ENCODE assay signal across 15 cellular contexts in genomic region chr3:178684881-178685590, GRCh38.
DNase-seq lines count a peak whose midpoint lies in the region; ATAC-seq, FAIRE-seq and TF ChIP-seq lines count a peak whose summit lies in the region.
"Had no signal": no experiment of that assay in that cellular context is flagged by ENCODE, and none has a peak within 500 bp of the region (broad histone marks: within the 10 kb centered on the region; RNA-seq: fewer than 3 reads in every experiment).

No MANE protein-coding gene starts in this region.

- H3K27ac ChIP-seq in DND-41 (ENCODE audit: low read length) (no peak overlapping the region), K562 (ENCODE audit: extremely low read depth, low read depth, low read length) (no peak overlapping the region)
- H3K27ac ChIP-seq: BLaER1 treated with 17β-estradiol and CSF1 and Interleukin-3, amounts not matched to agents 10 nM and 100 nM; dorsolateral prefrontal cortex had no signal

- H3K9me1 ChIP-seq in K562 (ENCODE audit: control insufficient read depth, insufficient read depth, low read length), result no peaks in the 10 kb centered on the region

- H3K36me3 ChIP-seq in DND-41 (ENCODE audit: insufficient read depth, low read length), result no peaks in the 10 kb centered on the region
- no peaks in the 10 kb centered on the region for H3K36me3 ChIP-seq in K562 (ENCODE audit: control insufficient read depth, insufficient read depth, low read length)
- H3K36me3 ChIP-seq: BLaER1 treated with 17β-estradiol and CSF1 and Interleukin-3, amounts not matched to agents 10 nM and 100 nM had no signal

- DNase-seq in DND-41 (peak; percentile 43), HT1080 (ENCODE audit: low read depth) (peak; percentile 41), K562 (ENCODE audit: extremely low read depth in 1 of 4, low spot score in 3 of 4) (peak in 2 of 4 experiments; percentile 9 to 23), NCI-H524 treated with DMSO at 0.1 percent for 48 hours (lab: John Stamatoyannopoulos, UW) (no peak), NCI-H510A treated with DMSO at 0.1 percent for 48 hours (lab: John Stamatoyannopoulos, UW) (no peak), NCI-H226 (no peak)
- DNase-seq: dorsolateral prefrontal cortex, GF-D8, naive B cell, right cardiac atrium, SHP77 had no signal

- no peak for TF ChIP-seq CTCF in DND-41 (IDR thresholded peaks at IDR 0.05; ENCODE audit: borderline replicate concordance, extremely low read depth, low read length, poor library complexity, severe bottlenecking)
- no peak for TF ChIP-seq CTCF in K562 (IDR thresholded peaks at IDR 0.05 in 2 of 3, conservative IDR thresholded peaks at IDR 0.05 in 1 of 3; ENCODE audit: insufficient read depth in 2 of 3, low read depth in 1 of 3, low read length in 3 of 3)

- intact Hi-C loops in K562 (cut with micrococcal nuclease), result no loop called here

- H2AFZ ChIP-seq in DND-41 (ENCODE audit: low read depth, low read length) (no peak overlapping the region), K562 (ENCODE audit: low read depth, low read length) (no peak overlapping the region)

- H3K4me1 ChIP-seq in DND-41 (ENCODE audit: insufficient read depth, low read length) (no peaks in the 10 kb centered on the region), K562 (replicated peaks in 1 of 2; ENCODE audit: control insufficient read depth in 2 of 2, insufficient read depth in 2 of 2, low read length in 2 of 2) (no peaks in the 10 kb centered on the region)

- H3K9ac ChIP-seq in DND-41 (ENCODE audit: low read depth, low read length) (no peak overlapping the region), K562 (ENCODE audit: insufficient read depth in 1 of 2, low read depth in 2 of 2, low read length in 2 of 2) (no peak overlapping the region)
- H3K9ac ChIP-seq: BLaER1 treated with 17β-estradiol and CSF1 and Interleukin-3, amounts not matched to agents 10 nM and 100 nM had no signal

- H3K4me3 ChIP-seq in DND-41 (ENCODE audit: low read depth in 1 of 2, low read length in 2 of 2) (no peak overlapping the region), K562 (no peak overlapping the region)
- H3K4me3 ChIP-seq: BLaER1 treated with 17β-estradiol and CSF1 and Interleukin-3, amounts not matched to agents 10 nM and 100 nM; dorsolateral prefrontal cortex had no signal

- no TSS peak for BruUV-seq in K562 (replicated peaks; lab: Mats Ljungman, UMichigan)

- TF ChIP-seq POLR2A in K562 (conservative IDR thresholded peaks at IDR 0.05), result no peak

- TF ChIP-seq EP300 in K562 (IDR thresholded peaks at IDR 0.05; ENCODE audit: low read length), result no peak

- in situ Hi-C loops in K562 (cut with MboI), result no loop called here

- FAIRE-seq in K562 (lab: Jason Lieb, UNC), result no peak
- FAIRE-seq: astrocyte had no signal

- POLR2A ChIA-PET in K562 (lab: Yijun Ruan, JAX), result interaction anchor here (1.2 kb wide), 1 partner anchor 23 kb away, joined by 3 read pairs; no protein-coding TSS in a partner anchor

- H4K20me1 ChIP-seq in DND-41 (ENCODE audit: insufficient read depth, low read length) (no peaks in the 10 kb centered on the region), K562 (replicated peaks; ENCODE audit: control insufficient read depth, insufficient read depth, low read length) (no peaks in the 10 kb centered on the region)
- H4K20me1 ChIP-seq: BLaER1 treated with 17β-estradiol and CSF1 and Interleukin-3, amounts not matched to agents 10 nM and 100 nM had no signal

- ATAC-seq in DND-41 (ENCODE audit: insufficient read depth, low read depth), result peak; percentile 68
- peak; percentile 87 for ATAC-seq in GM19438 (IDR thresholded peaks at IDR 0.05; ENCODE audit: low read depth, unreplicated experiment)
- peak; percentile 61; the same call in 1 of the 3 replicates for ATAC-seq in K562
- ATAC-seq in HG02623 (IDR thresholded peaks at IDR 0.05; ENCODE audit: unreplicated experiment), result no peak
- ATAC-seq: right cardiac atrium had no signal

- H3K4me2 ChIP-seq in DND-41 (ENCODE audit: insufficient read depth, low read length) (no peak overlapping the region), K562 (ENCODE audit: insufficient read depth, low read length) (no peak overlapping the region)
- H3K4me2 ChIP-seq: BLaER1 treated with 17β-estradiol and CSF1 and Interleukin-3, amounts not matched to agents 10 nM and 100 nM had no signal

- H3K9me3 ChIP-seq in DND-41 (ENCODE audit: insufficient read depth, low read length, severe bottlenecking) (no peaks in the 10 kb centered on the region), K562 (replicated peaks; ENCODE audit: control insufficient read depth, insufficient read depth, low read depth, low read length) (no peaks in the 10 kb centered on the region)

- H3K79me2 ChIP-seq in DND-41 (ENCODE audit: insufficient read depth, low read length), result no peaks in the 10 kb centered on the region
- H3K79me2 ChIP-seq in K562 (ENCODE audit: control insufficient read depth, insufficient read depth, low read length), result no peaks in the 10 kb centered on the region

- H3K27me3 ChIP-seq in DND-41 (ENCODE audit: insufficient read depth, low read length, poor library complexity) (no peaks in the 10 kb centered on the region), K562 (ENCODE audit: control insufficient read depth in 2 of 2, insufficient read depth in 2 of 2, low read length in 2 of 2) (no peaks in the 10 kb centered on the region)
- H3K27me3 ChIP-seq: BLaER1 treated with 17β-estradiol and CSF1 and Interleukin-3, amounts not matched to agents 10 nM and 100 nM; dorsolateral prefrontal cortex had no signal

- TF ChIP-seq RAD21 in K562 (CRISPR knock-in tag; conservative IDR thresholded peaks at IDR 0.05 in 1 of 2, IDR thresholded peaks at IDR 0.05 in 1 of 2), result no peak

- WGBS in K562 (ENCODE audit: insufficient coverage, low coverage, missing lambda C conversion rate), result 0% methylated on average over 1 of the region's 1 CpG

- CTCF ChIA-PET in K562 (lab: Yijun Ruan, JAX; ENCODE audit: low intra/inter-chr PET ratio), result no interaction called here

TF ChIP-seq in K562, 482 proteins besides CTCF, POLR2A, EP300 and RAD21 (continues in another document):
- TF ChIP-seq ZNF217 (CRISPR knock-in tag; IDR thresholded peaks at IDR 0.05), result no peak
- no peak for TF ChIP-seq SMARCB1 (IDR thresholded peaks at IDR 0.05; ENCODE audit: insufficient read length, low read depth)
- TF ChIP-seq DMBX1 (CRISPR knock-in tag; IDR thresholded peaks at IDR 0.05; ENCODE audit: borderline replicate concordance), result peak; percentile 83; the same call in 1 of the 2 replicates
- no peak for TF ChIP-seq GATAD2A (IDR thresholded peaks at IDR 0.05)
- peak; percentile 38; the same call in 1 of the 2 replicates for TF ChIP-seq BCL6 (CRISPR knock-in tag; IDR thresholded peaks at IDR 0.05)
- no peak for TF ChIP-seq FOXJ2 (tag; IDR thresholded peaks at IDR 0.05)
- TF ChIP-seq MIER1 (IDR thresholded peaks at IDR 0.05; ENCODE audit: low read depth), result peak; percentile 92
- TF ChIP-seq NR4A1 (CRISPR knock-in tag; IDR thresholded peaks at IDR 0.05), result no peak
- TF ChIP-seq NR4A1 (tag; IDR thresholded peaks at IDR 0.05), result 0 out of 2 replicates have a peak, but pooled peaks have one; percentile 39
- peak; percentile 99 for TF ChIP-seq EHMT2 (IDR thresholded peaks at IDR 0.05)
- 0 out of 2 replicates have a peak, but pooled peaks have one; percentile 25 for TF ChIP-seq ZNF644 (tag; IDR thresholded peaks at IDR 0.05; ENCODE audit: low read depth)
- TF ChIP-seq, protein P1, sequence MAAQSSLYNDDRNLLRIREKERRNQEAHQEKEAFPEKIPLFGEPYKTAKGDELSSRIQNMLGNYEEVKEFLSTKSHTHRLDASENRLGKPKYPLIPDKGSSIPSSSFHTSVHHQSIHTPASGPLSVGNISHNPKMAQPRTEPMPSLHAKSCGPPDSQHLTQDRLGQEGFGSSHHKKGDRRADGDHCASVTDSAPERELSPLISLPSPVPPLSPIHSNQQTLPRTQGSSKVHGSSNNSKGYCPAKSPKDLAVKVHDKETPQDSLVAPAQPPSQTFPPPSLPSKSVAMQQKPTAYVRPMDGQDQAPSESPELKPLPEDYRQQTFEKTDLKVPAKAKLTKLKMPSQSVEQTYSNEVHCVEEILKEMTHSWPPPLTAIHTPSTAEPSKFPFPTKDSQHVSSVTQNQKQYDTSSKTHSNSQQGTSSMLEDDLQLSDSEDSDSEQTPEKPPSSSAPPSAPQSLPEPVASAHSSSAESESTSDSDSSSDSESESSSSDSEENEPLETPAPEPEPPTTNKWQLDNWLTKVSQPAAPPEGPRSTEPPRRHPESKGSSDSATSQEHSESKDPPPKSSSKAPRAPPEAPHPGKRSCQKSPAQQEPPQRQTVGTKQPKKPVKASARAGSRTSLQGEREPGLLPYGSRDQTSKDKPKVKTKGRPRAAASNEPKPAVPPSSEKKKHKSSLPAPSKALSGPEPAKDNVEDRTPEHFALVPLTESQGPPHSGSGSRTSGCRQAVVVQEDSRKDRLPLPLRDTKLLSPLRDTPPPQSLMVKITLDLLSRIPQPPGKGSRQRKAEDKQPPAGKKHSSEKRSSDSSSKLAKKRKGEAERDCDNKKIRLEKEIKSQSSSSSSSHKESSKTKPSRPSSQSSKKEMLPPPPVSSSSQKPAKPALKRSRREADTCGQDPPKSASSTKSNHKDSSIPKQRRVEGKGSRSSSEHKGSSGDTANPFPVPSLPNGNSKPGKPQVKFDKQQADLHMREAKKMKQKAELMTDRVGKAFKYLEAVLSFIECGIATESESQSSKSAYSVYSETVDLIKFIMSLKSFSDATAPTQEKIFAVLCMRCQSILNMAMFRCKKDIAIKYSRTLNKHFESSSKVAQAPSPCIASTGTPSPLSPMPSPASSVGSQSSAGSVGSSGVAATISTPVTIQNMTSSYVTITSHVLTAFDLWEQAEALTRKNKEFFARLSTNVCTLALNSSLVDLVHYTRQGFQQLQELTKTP (IDR thresholded peaks at IDR 0.05; ENCODE audit: low read depth in 1 of 2, partially characterized antibody in 2 of 2), result peak in 1 of 2 experiments; percentile 39

Comparison
In these comparisons a context has a peak if more than half of its experiments do, and no peak if none do; other contexts are left out.
1. DNase-seq: peak in DND-41 (single experiment) and HT1080 (single experiment); none in NCI-H524 treated with DMSO at 0.1 percent for 48 hours (single experiment), NCI-H510A treated with DMSO at 0.1 percent for 48 hours (single experiment) and NCI-H226 (single experiment).